ENCODE assay signal across 9 cellular contexts in the genomic region with DNA sequence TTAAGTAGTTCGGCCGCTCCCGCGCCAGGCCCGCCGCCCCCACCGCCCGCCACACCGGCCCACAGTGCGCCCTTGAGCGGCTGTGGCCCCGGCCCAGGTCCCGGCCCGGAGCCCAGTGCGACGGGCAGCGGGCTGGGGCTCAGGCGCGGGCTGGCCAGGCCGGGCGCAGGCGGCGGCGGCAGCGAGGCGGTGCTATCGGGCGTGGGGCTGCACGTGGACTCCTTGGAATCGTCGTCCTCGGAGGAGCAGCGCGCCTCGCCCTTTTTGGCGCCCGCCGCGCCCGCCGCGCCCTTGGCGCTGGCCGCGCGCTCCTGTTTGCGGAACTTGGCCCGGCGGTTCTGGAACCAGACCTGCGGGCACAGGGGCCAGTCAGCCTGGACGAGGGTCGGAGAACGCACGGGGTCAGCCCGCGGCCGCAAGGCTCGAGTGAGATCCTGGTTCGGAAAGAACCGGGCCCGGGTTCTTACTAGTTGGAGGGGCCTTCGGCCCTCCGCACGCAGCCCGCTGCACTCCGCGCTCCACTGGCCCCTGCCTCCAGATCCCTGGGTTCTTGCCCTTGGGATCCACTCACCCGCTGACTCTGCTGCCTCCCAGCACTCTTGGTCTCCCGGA. TPM values are rescaled to one million over a fixed set of nuclear protein-coding genes. Genes with fewer than 3 reads are reported as not detected.
DNase-seq lines count a peak whose midpoint lies in the region; TF ChIP-seq lines count a peak whose summit lies in the region.
"Had no signal": no experiment of that assay in that cellular context is flagged by ENCODE, and none has a peak within 500 bp of the region (broad histone marks: within the 10 kb centered on the region; RNA-seq: fewer than 3 reads in every experiment).

No MANE protein-coding gene starts in this region.

- H3K23ac ChIP-seq in trophoblast cell (ENCODE audit: low read length): no peak overlapping the region

- H2AK5ac ChIP-seq in trophoblast cell (ENCODE audit: low read length): no peak overlapping the region

- peaks cover 8% of the 10 kb centered on the region for H3F3A ChIP-seq in DOHH2 (ENCODE audit: control insufficient read depth, insufficient read depth)

- no peak overlapping the region for H2BK5ac ChIP-seq in trophoblast cell (ENCODE audit: low read depth, low read length, poor library complexity)

- H4K12ac ChIP-seq in trophoblast cell (ENCODE audit: low read depth, low read length): no peak overlapping the region

- CTCF ChIA-PET in RWPE1 (lab: Yijun Ruan, JAX): interaction anchor here (1.0 kb wide), 1 partner anchor 215 kb away, joined by 3 read pairs; no protein-coding TSS in a partner anchor

- no peaks in the 10 kb centered on the region for H3K79me2 ChIP-seq in DOHH2 (ENCODE audit: control insufficient read depth, low read length)
- H3K79me2 ChIP-seq in trophoblast cell (ENCODE audit: control insufficient read depth, insufficient read depth, low read length, poor library complexity): no peaks in the 10 kb centered on the region

- H3K14ac ChIP-seq in trophoblast cell (ENCODE audit: low read length): peak overlapping the region; percentile 51

- no peak overlapping the region for H2BK12ac ChIP-seq in trophoblast cell (ENCODE audit: low read length)

- peak overlapping the region; percentile 61 for H2AFZ ChIP-seq in trophoblast cell (ENCODE audit: insufficient read depth, low read length, poor library complexity)

- H2BK120ac ChIP-seq in trophoblast cell (ENCODE audit: insufficient read depth, low read length, poor library complexity): peak overlapping the region; percentile 37

- DNase-seq in RWPE1 (ENCODE audit: low spot score) (no peak), fibroblast of villous mesenchyme (ENCODE audit: low read depth) (peak; percentile 36), trophoblast cell (peak in 1 of 2 donors; percentile 52), GM20000 (ENCODE audit: low spot score) (no peak), NAMALWA (ENCODE audit: low spot score) (no peak)
- no peak for DNase-seq in activated CD4-positive, alpha-beta T cell treated with anti-CD3 and anti-CD28 coated beads for 4 hours
- no peak for DNase-seq in central memory CD4-positive, alpha-beta T cell

- peak overlapping the region; percentile 77 for H4K8ac ChIP-seq in trophoblast cell (ENCODE audit: low read depth, low read length)

- peaks cover 36% of the 10 kb centered on the region for H3K36me3 ChIP-seq in DOHH2 (ENCODE audit: control insufficient read depth, low read length)
- H3K36me3 ChIP-seq in trophoblast cell (ENCODE audit: control insufficient read depth in 1 of 2, insufficient read depth in 2 of 2, low read length in 2 of 2): peaks cover 29 to 30% of the 10 kb centered on the region in 2 experiments

- no peak overlapping the region for H3K4me3 ChIP-seq in DOHH2 (ENCODE audit: low read length)
- H3K4me3 ChIP-seq in fibroblast of villous mesenchyme (ENCODE audit: low read depth, low read length): peak overlapping the region; percentile 43
- H3K4me3 ChIP-seq in trophoblast cell (ENCODE audit: low read depth, low read length): no peak overlapping the region

- H3K18ac ChIP-seq in trophoblast cell (ENCODE audit: low read length): peak overlapping the region; percentile 58

- H3K4ac ChIP-seq in trophoblast cell (ENCODE audit: low read depth, low read length): peak overlapping the region; percentile 17

- no peaks in the 10 kb centered on the region for H3K9me2 ChIP-seq in DOHH2 (replicated peaks; ENCODE audit: control insufficient read depth, low read length)

- TF ChIP-seq CTCF in DOHH2 (IDR thresholded peaks at IDR 0.05; ENCODE audit: low read depth, low read length, poor library complexity, severe bottlenecking) (no peak), RWPE1 (conservative IDR thresholded peaks at IDR 0.05; ENCODE audit: low read depth) (no peak), fibroblast of villous mesenchyme (IDR thresholded peaks at IDR 0.05; ENCODE audit: insufficient read depth, low read depth, low read length) (no peak), GM20000 (IDR thresholded peaks at IDR 0.05; ENCODE audit: extremely low read depth, missing control alignments) (no peak)

- no CpG with 5 or more reads among the region's 69 CpGs for WGBS in trophoblast cell (ENCODE audit: extremely low coverage, insufficient coverage, insufficient read length)

- H3K9me3 ChIP-seq in DOHH2 (ENCODE audit: control insufficient read depth, insufficient read depth, low read length) (no peaks in the 10 kb centered on the region), trophoblast cell (ENCODE audit: insufficient read depth, low read depth, low read length) (peaks cover 5% of the 10 kb centered on the region)

- peak overlapping the region; percentile 75 for H4K91ac ChIP-seq in trophoblast cell (ENCODE audit: low read depth, low read length)

- peaks cover 3% of the 10 kb centered on the region; the same call in 1 of the 2 replicates for H3K4me1 ChIP-seq in DOHH2 (ENCODE audit: control insufficient read depth, low read length)
- peaks cover 17 to 36% of the 10 kb centered on the region in 2 experiments for H3K4me1 ChIP-seq in trophoblast cell (ENCODE audit: control insufficient read depth in 1 of 2, insufficient read depth in 2 of 2, low read length in 2 of 2)

- POLR2A ChIA-PET in RWPE1 (lab: Yijun Ruan, JAX; ENCODE audit: low non-redundant PET): no interaction called here

- H3K79me1 ChIP-seq in trophoblast cell (ENCODE audit: low read length): peaks cover 8% of the 10 kb centered on the region

- peak overlapping the region; percentile 49 for H3K9ac ChIP-seq in trophoblast cell (ENCODE audit: low read length)

- H3K27me3 ChIP-seq in DOHH2 (ENCODE audit: control insufficient read depth, low read length): peaks cover 39% of the 10 kb centered on the region
- peaks cover 31% of the 10 kb centered on the region for H3K27me3 ChIP-seq in trophoblast cell (ENCODE audit: insufficient read depth, low read length)

- H4K20me1 ChIP-seq in DOHH2 (ENCODE audit: control insufficient read depth, insufficient read depth, low read depth, low read length): peaks cover 9% of the 10 kb centered on the region; the same call in 1 of the 2 replicates

- no peak overlapping the region for H3K27ac ChIP-seq in DOHH2 (ENCODE audit: low read depth, low read length)
- H3K27ac ChIP-seq in RWPE1: peak overlapping the region; percentile 76
- H3K27ac ChIP-seq in trophoblast cell (ENCODE audit: low read depth, low read length): no peak overlapping the region

- H3K4me2 ChIP-seq in DOHH2 (ENCODE audit: low read length) (peak overlapping the region; percentile 5; the same call in 1 of the 2 replicates), trophoblast cell (ENCODE audit: low read length) (peak overlapping the region; percentile 77)

RNA-seq across cellular contexts. Expression of a gene that starts 4.0 kb away (rescaled TPM):
- not detected in 2 replicates for total RNA-seq in fibroblast of villous mesenchyme
- polyA plus RNA-seq in trophoblast cell (2013): 9.5 and 11.0 TPM in 2 replicates
- total RNA-seq: glomerular endothelial cell had no signal

RNA-seq across cellular contexts. Expression of a gene that starts 15.4 kb away (rescaled TPM):
- total RNA-seq in fibroblast of villous mesenchyme: 123 and 163 TPM in 2 replicates
- 128 and 130 TPM in 2 replicates for polyA plus RNA-seq in trophoblast cell (2013)

RNA-seq across cellular contexts. Expression of a gene that starts 23.4 kb away (rescaled TPM):
- total RNA-seq in fibroblast of villous mesenchyme: not detected in 2 replicates
- polyA plus RNA-seq in trophoblast cell (2013): not detected in 2 replicates
- total RNA-seq: glomerular endothelial cell had no signal

RNA-seq across cellular contexts. Expression of a gene that starts 48.0 kb away (rescaled TPM):
- total RNA-seq in fibroblast of villous mesenchyme: not detected in 2 replicates
- 33.1 and 40.4 TPM in 2 replicates for polyA plus RNA-seq in trophoblast cell (2013)
- total RNA-seq: glomerular endothelial cell had no signal
